10 cellular contexts compared by ENCODE assay signal in genomic region chr4:71006203-71006907, GRCh38. TPM values are rescaled to one million over a fixed set of nuclear protein-coding genes. Genes with fewer than 3 reads are reported as not detected.
DNase-seq lines count a peak whose midpoint lies in the region; ATAC-seq and TF ChIP-seq lines count a peak whose summit lies in the region.
"Had no signal": no experiment of that assay in that cellular context is flagged by ENCODE, and none has a peak within 500 bp of the region (broad histone marks: within the 10 kb centered on the region; RNA-seq: fewer than 3 reads in every experiment).

No MANE protein-coding gene starts in this region.

- H4K20me1 ChIP-seq in mammary epithelial cell (ENCODE audit: insufficient read depth, low read length), result peaks cover 2% of the 10 kb centered on the region

- H3K4me3 ChIP-seq in mammary epithelial cell (replicated peaks in 1 of 3; ENCODE audit: insufficient read depth in 1 of 3, low read depth in 2 of 3, low read length in 3 of 3), result no peak overlapping the region
- no peak overlapping the region for H3K4me3 ChIP-seq in MG63
- H3K4me3 ChIP-seq in heart right ventricle, result no peak overlapping the region
- H3K4me3 ChIP-seq: coronary artery, lung had no signal

- peaks cover 6% of the 10 kb centered on the region for H3K9me3 Mint-ChIP-seq in MCF 10A (ENCODE audit: unreplicated experiment)

- peaks cover 12% of the 10 kb centered on the region for H3K4me1 Mint-ChIP-seq in MCF 10A (ENCODE audit: insufficient read depth, unreplicated experiment)

- H3K27ac Mint-ChIP-seq in MCF 10A (ENCODE audit: low read depth, unreplicated experiment), result peak overlapping the region; percentile 51

- intact Hi-C loops in MCF 10A (cut with micrococcal nuclease), result loop anchor here (5.0 kb wide), 1 partner anchor 169 kb away; the partner anchor contains the start of gene GRSF1
- intact Hi-C loops in mammary epithelial cell (cut with micrococcal nuclease), result no loop called here
- intact Hi-C loops in heart right ventricle (cut with DNase I), result loop anchor here in 7 of 10 donors (5.0 to 10.0 kb wide), 2 partner anchors 352 to 354 kb away; no protein-coding TSS in a partner anchor
- intact Hi-C loops in head of caudate nucleus (cut with DNase I), result no loop called here

- peaks cover 3% of the 10 kb centered on the region for H3K4me1 ChIP-seq in mammary epithelial cell (ENCODE audit: insufficient read depth, low read length)
- peaks cover 0 to 26% (median 0%) of the 10 kb centered on the region in 9 donors for H3K4me1 ChIP-seq in heart right ventricle

- 94% methylated on average over 6 of the region's 6 CpGs for WGBS in mammary epithelial cell (ENCODE audit: low coverage, missing lambda C conversion rate)
- 91 to 94% methylated on average over 6 of the region's 6 CpGs for WGBS in heart right ventricle, 2 donors

- H2AFZ ChIP-seq in mammary epithelial cell (ENCODE audit: low read depth, low read length), result no peak overlapping the region

- H3K36me3 ChIP-seq in mammary epithelial cell (ENCODE audit: insufficient read depth, low read length), result no peaks in the 10 kb centered on the region
- no peaks in the 10 kb centered on the region; the same call in 1 of the 2 replicates for H3K36me3 ChIP-seq in MG63
- peaks cover 0 to 5% (median 0%) of the 10 kb centered on the region in 9 donors for H3K36me3 ChIP-seq in heart right ventricle

- CTCF ChIA-PET in MCF 10A (lab: Yijun Ruan, JAX), result interaction anchor here (2.8 kb wide), 1 partner anchor 354 kb away, joined by 16 read pairs; no protein-coding TSS in a partner anchor
- CTCF ChIA-PET in mammary epithelial cell (lab: Charles Lee; ENCODE audit: low non-redundant PET), result no interaction called here

- no peak overlapping the region for H3K4me2 ChIP-seq in mammary epithelial cell (ENCODE audit: insufficient read depth, low read depth, low read length)

- peaks cover 54% of the 10 kb centered on the region for H3K79me2 ChIP-seq in mammary epithelial cell (ENCODE audit: insufficient read depth, low read length)

- H3K9me3 ChIP-seq in mammary epithelial cell (replicated peaks; ENCODE audit: insufficient read depth, low read length) (no peaks in the 10 kb centered on the region), MG63 (no peaks in the 10 kb centered on the region), heart right ventricle (no peaks in the 10 kb centered on the region)

- dilution Hi-C loops in mammary epithelial cell (cut with HindIII; ENCODE audit: low sequenced_read_pairs), result no loop called here

- POLR2A ChIA-PET in MCF 10A (lab: Yijun Ruan, JAX), result no interaction called here

- no peaks in the 10 kb centered on the region for H3K27me3 Mint-ChIP-seq in MCF 10A (ENCODE audit: insufficient read depth, unreplicated experiment)

- ATAC-seq in HG02938 (IDR thresholded peaks at IDR 0.05; ENCODE audit: unreplicated experiment) (peak; percentile 84), heart right ventricle (no peak)

- no peak overlapping the region for H3K9ac ChIP-seq in mammary epithelial cell (ENCODE audit: insufficient read depth, low read length)

- no peak overlapping the region for H3K27ac ChIP-seq in mammary epithelial cell (ENCODE audit: insufficient read depth, low read depth, low read length)
- H3K27ac ChIP-seq in heart right ventricle, result peak overlapping the region in 1 of 10 donors; percentile 45
- H3K27ac ChIP-seq: coronary artery had no signal

- no peak for TF ChIP-seq CTCF in MCF 10A (IDR thresholded peaks at IDR 0.05; ENCODE audit: unreplicated experiment)
- no peak for TF ChIP-seq CTCF in mammary epithelial cell (conservative IDR thresholded peaks at IDR 0.05 in 1 of 2, IDR thresholded peaks at IDR 0.05 in 1 of 2; ENCODE audit: extremely low read depth in 1 of 2, insufficient read depth in 1 of 2, low read depth in 1 of 2, low read length in 2 of 2)
- no peak for TF ChIP-seq CTCF in heart right ventricle (IDR thresholded peaks at IDR 0.05)

- H3K27me3 ChIP-seq in mammary epithelial cell (ENCODE audit: insufficient read depth, low read length) (no peaks in the 10 kb centered on the region), MG63 (no peaks in the 10 kb centered on the region), heart right ventricle (no peaks in the 10 kb centered on the region)

- in situ Hi-C loops in mammary epithelial cell (cut with MboI; ENCODE audit: low sequenced_read_pairs in 2 of 2), result loop anchor here in 1 of 2 donors (25.0 kb wide), 1 partner anchor 344 kb away; the partner anchor contains the start of gene JCHAIN

- no peak for DNase-seq in MCF 10A (ENCODE audit: unreplicated experiment)
- DNase-seq in mammary epithelial cell, result no peak
- DNase-seq in OCI-M1 (lab: John Stamatoyannopoulos, UW), result peak; percentile 35
- DNase-seq in MG63, result no peak
- no peak for DNase-seq in heart right ventricle
- no peak for DNase-seq in head of caudate nucleus
- no peak for DNase-seq in glomerular visceral epithelial cell (ENCODE audit: extremely low spot score)

- BruUV-seq in MCF 10A (replicated peaks; lab: Mats Ljungman, UMichigan), result no TSS peak
- no TSS peak for BruUV-seq in mammary epithelial cell (replicated peaks; lab: Mats Ljungman, UMichigan)

- H3K36me3 Mint-ChIP-seq in MCF 10A (ENCODE audit: insufficient read depth, unreplicated experiment), result peaks cover 5% of the 10 kb centered on the region

- no peak overlapping the region for H3K4me3 Mint-ChIP-seq in MCF 10A (ENCODE audit: unreplicated experiment)

RNA-seq across cellular contexts. Expression of gene DCK, which starts 12.9 kb away (rescaled TPM):
- 8.0 and 9.5 TPM in 2 replicates for total RNA-seq in MCF 10A (2022)
- 10 to 100 TPM; 10.0 to 16.0 TPM for total RNA-seq in mammary epithelial cell
- polyA plus RNA-seq in mammary epithelial cell, result 7.9 TPM
- polyA minus RNA-seq in mammary epithelial cell, result 7.8 TPM
- total RNA-seq in MG63 (2014; rRNA removed; shearing (Covaris generic); ENCODE audit: low replicate concordance), result 12.3 and 13.9 TPM in 2 replicates
- 1 to 10 TPM; 4.7 to 9.3 (median 6.5) TPM for total RNA-seq in heart right ventricle
- polyA plus RNA-seq in heart right ventricle, result 1 to 10 TPM; 2.5 to 4.7 TPM

Comparison
In these comparisons a context has a peak if more than half of its experiments do, and no peak if none do; other contexts are left out.
1. intact Hi-C loops: an anchor here in MCF 10A (5.0 kb wide) and heart right ventricle (5.0 to 10.0 kb wide); none called in mammary epithelial cell and head of caudate nucleus.